In genomic region chr19:15430526-15431120, GRCh38 we compare ENCODE assay signal across 11 cellular contexts. TPM values are rescaled to one million over a fixed set of nuclear protein-coding genes. Genes with fewer than 3 reads are reported as not detected.
A peak's percentile ranks its signal among the peaks of the same experiment; 100 is the strongest.
DNase-seq lines count a peak whose midpoint lies in the region; ATAC-seq, FAIRE-seq and TF ChIP-seq lines count a peak whose summit lies in the region.
"Had no signal": no experiment of that assay in that cellular context is flagged by ENCODE, and none has a peak within 500 bp of the region (broad histone marks: within the 10 kb centered on the region; RNA-seq: fewer than 3 reads in every experiment).

No MANE protein-coding gene starts in this region.

- FAIRE-seq in GM12891 (lab: Jason Lieb, UNC) = no peak

- no peak for TF ChIP-seq CTCF in fibroblast of the aortic adventitia (IDR thresholded peaks at IDR 0.05; ENCODE audit: insufficient read depth, low read length)

- peaks cover 13 to 16% of the 10 kb centered on the region in 2 donors for H3K36me3 Mint-ChIP-seq in activated T-cell treated with anti-CD3 and anti-CD28 coated beads, Interleukin-2, amount 50 U/mL, for 72 hours (ENCODE audit: insufficient read depth in 2 of 2)
- H3K36me3 Mint-ChIP-seq in T-helper 17 cell (ENCODE audit: low read depth) = peaks cover 6% of the 10 kb centered on the region
- peaks cover 46% of the 10 kb centered on the region for H3K36me3 Mint-ChIP-seq in stimulated activated effector memory CD8-positive, alpha-beta T cell treated with anti-CD3 and anti-CD28 coated beads, Interleukin-12 subunit alpha, Interleukin-12 subunit beta, amount 100 ng/mL, for 72 hours

- no peak for TF ChIP-seq POLR2A in GM12891 (IDR thresholded peaks at IDR 0.05; ENCODE audit: low read depth, low read length)

- H3K4me1 Mint-ChIP-seq in activated T-cell treated with anti-CD3 and anti-CD28 coated beads, Interleukin-2, amount 50 U/mL, for 72 hours (ENCODE audit: low read depth) = peaks cover 32% of the 10 kb centered on the region
- H3K4me1 Mint-ChIP-seq in T-helper 17 cell = peaks cover 27% of the 10 kb centered on the region
- H3K4me1 Mint-ChIP-seq in stimulated activated effector memory CD8-positive, alpha-beta T cell treated with anti-CD3 and anti-CD28 coated beads, Interleukin-12 subunit alpha, Interleukin-12 subunit beta, amount 100 ng/mL, for 72 hours = peaks cover 40% of the 10 kb centered on the region

- H3K27me3 Mint-ChIP-seq in activated T-cell treated with anti-CD3 and anti-CD28 coated beads, Interleukin-2, amount 50 U/mL, for 72 hours (ENCODE audit: low read depth) = no peaks in the 10 kb centered on the region
- H3K27me3 Mint-ChIP-seq in T-helper 17 cell = no peaks in the 10 kb centered on the region

- H3K4me3 ChIP-seq in fibroblast of the aortic adventitia (ENCODE audit: low read depth, low read length) = peak overlapping the region; percentile 83

- ATAC-seq in activated T-cell treated with anti-CD3 and anti-CD28 coated beads, Interleukin-2, amount 50 U/mL, for 72 hours (replicated peaks in 1 of 2) = no peak
- ATAC-seq in T-helper 17 cell = no peak
- ATAC-seq in stimulated activated effector memory CD8-positive, alpha-beta T cell treated with anti-CD3 and anti-CD28 coated beads, Interleukin-12 subunit alpha, Interleukin-12 subunit beta, amount 100 ng/mL, for 72 hours = no peak

- peak overlapping the region; percentile 97 to 99 for H3K4me3 Mint-ChIP-seq in activated T-cell treated with anti-CD3 and anti-CD28 coated beads, Interleukin-2, amount 50 U/mL, for 72 hours
- H3K4me3 Mint-ChIP-seq in T-helper 17 cell = peak overlapping the region; percentile 97
- H3K4me3 Mint-ChIP-seq in stimulated activated effector memory CD8-positive, alpha-beta T cell treated with anti-CD3 and anti-CD28 coated beads, Interleukin-12 subunit alpha, Interleukin-12 subunit beta, amount 100 ng/mL, for 72 hours = peak overlapping the region; percentile 96

- no peak overlapping the region for H3K27ac Mint-ChIP-seq in activated T-cell treated with anti-CD3 and anti-CD28 coated beads, Interleukin-2, amount 50 U/mL, for 72 hours
- H3K27ac Mint-ChIP-seq in T-helper 17 cell = peak overlapping the region; percentile 91
- peak overlapping the region; percentile 98 for H3K27ac Mint-ChIP-seq in stimulated activated effector memory CD8-positive, alpha-beta T cell treated with anti-CD3 and anti-CD28 coated beads, Interleukin-12 subunit alpha, Interleukin-12 subunit beta, amount 100 ng/mL, for 72 hours

- H3K9me3 Mint-ChIP-seq in activated T-cell treated with anti-CD3 and anti-CD28 coated beads, Interleukin-2, amount 50 U/mL, for 72 hours = no peaks in the 10 kb centered on the region
- no peaks in the 10 kb centered on the region for H3K9me3 Mint-ChIP-seq in stimulated activated effector memory CD8-positive, alpha-beta T cell treated with anti-CD3 and anti-CD28 coated beads, Interleukin-12 subunit alpha, Interleukin-12 subunit beta, amount 100 ng/mL, for 72 hours

- no peaks in the 10 kb centered on the region for H3K9me3 ChIP-seq in T-helper 17 cell (ENCODE audit: control insufficient read depth, low read length, poor library complexity, severe bottlenecking)

- DNase-seq in activated T-cell treated with anti-CD3 and anti-CD28 coated beads, Interleukin-2, amount 50 U/mL, for 72 hours = no peak
- DNase-seq in activated T-cell treated with anti-CD3 and anti-CD28 coated beads for 4 hours (no peak), T-helper 17 cell (no peak), fibroblast of the aortic adventitia (ENCODE audit: low read depth) (no peak), GM12891 (ENCODE audit: insufficient read length, low spot score) (no peak), KG1 (lab: John Stamatoyannopoulos, UW) (no peak), germinal center (ENCODE audit: low spot score) (no peak)
- DNase-seq in stimulated activated effector memory CD8-positive, alpha-beta T cell treated with anti-CD3 and anti-CD28 coated beads, Interleukin-12 subunit alpha, Interleukin-12 subunit beta, amount 100 ng/mL, for 72 hours (ENCODE audit: low spot score in 2 of 2) = no peak
- DNase-seq: HCEC 1CT, NCI-H510A had no signal

TF ChIP-seq in GM12891, 5 proteins besides CTCF, POLR2A, EP300 and RAD21:
- TF ChIP-seq POU2F2 (IDR thresholded peaks at IDR 0.05; ENCODE audit: low read depth, low read length) (no peak), POLR2AphosphoS5 (IDR thresholded peaks at IDR 0.05; ENCODE audit: low read depth, low read length) (no peak), SPI1 (IDR thresholded peaks at IDR 0.05; ENCODE audit: low read depth, low read length) (no peak), PAX5 (IDR thresholded peaks at IDR 0.05; ENCODE audit: insufficient read depth, low read length, severe bottlenecking) (no peak), TAF1 (IDR thresholded peaks at IDR 0.05; ENCODE audit: low read depth, low read length) (no peak)

RNA-seq across cellular contexts. Expression of gene AKAP8L, which starts 11.8 kb away (rescaled TPM):
- total RNA-seq in activated T-cell treated with anti-CD3 and anti-CD28 coated beads, Interleukin-2, amount 50 U/mL, for 72 hours = 100 to 1,000 TPM; 105 to 124 TPM
- total RNA-seq in T-helper 17 cell (100 to 1,000 TPM; 116 to 123 TPM), fibroblast of the aortic adventitia (ENCODE audit: low replicate concordance) (45.6 and 65.8 TPM in 2 replicates)
- polyA plus RNA-seq in GM12891 (2012; ENCODE audit: low read depth, missing spikeins) = 37.3 TPM

RNA-seq across cellular contexts. Expression of gene WIZ, which starts 19.1 kb away (rescaled TPM):
- total RNA-seq in activated T-cell treated with anti-CD3 and anti-CD28 coated beads, Interleukin-2, amount 50 U/mL, for 72 hours = 10 to 100 TPM; 13.4 to 14.8 TPM
- 10 to 100 TPM; 17.1 to 19.2 TPM for total RNA-seq in T-helper 17 cell
- total RNA-seq in fibroblast of the aortic adventitia (ENCODE audit: low replicate concordance) = 5.7 and 13.4 TPM in 2 replicates
- polyA plus RNA-seq in GM12891 (2012; ENCODE audit: low read depth, missing spikeins) = 9.0 TPM

RNA-seq across cellular contexts. Expression of gene RASAL3, which starts 33.7 kb away (rescaled TPM):
- total RNA-seq in activated T-cell treated with anti-CD3 and anti-CD28 coated beads, Interleukin-2, amount 50 U/mL, for 72 hours = 100 to 1,000 TPM; 112 to 128 TPM
- total RNA-seq in T-helper 17 cell (100 to 1,000 TPM; 103 to 121 TPM), fibroblast of the aortic adventitia (ENCODE audit: low replicate concordance) (not detected in 2 replicates)
- 31.9 TPM for polyA plus RNA-seq in GM12891 (2012; ENCODE audit: low read depth, missing spikeins)

RNA-seq across cellular contexts. Expression of gene PGLYRP2, which starts 48.7 kb away (rescaled TPM):
- total RNA-seq in activated T-cell treated with anti-CD3 and anti-CD28 coated beads, Interleukin-2, amount 50 U/mL, for 72 hours = under 1 TPM in 1 of 2 donors, not detected in 1; 0.21 TPM
- total RNA-seq in T-helper 17 cell (not detected), fibroblast of the aortic adventitia (ENCODE audit: low replicate concordance) (not detected in 2 replicates)
- 0.04 TPM for polyA plus RNA-seq in GM12891 (2012; ENCODE audit: low read depth, missing spikeins)
- total RNA-seq: renal cortical epithelial cell had no signal

RNA-seq across cellular contexts. Expression of gene AKAP8, which starts 51.0 kb away (rescaled TPM):
- total RNA-seq in activated T-cell treated with anti-CD3 and anti-CD28 coated beads, Interleukin-2, amount 50 U/mL, for 72 hours = 10 to 100 TPM; 37.9 to 46.4 TPM
- 10 to 100 TPM; 87.6 to 90.2 TPM for total RNA-seq in T-helper 17 cell
- 12.3 and 15.5 TPM in 2 replicates for total RNA-seq in fibroblast of the aortic adventitia (ENCODE audit: low replicate concordance)
- 14.3 TPM for polyA plus RNA-seq in GM12891 (2012; ENCODE audit: low read depth, missing spikeins)

Comparison
In these comparisons a context has a peak if more than half of its experiments do, and no peak if none do; other contexts are left out.
1. RNA of gene RASAL3, which starts 33.7 kb away (total RNA-seq): 112 to 128 TPM in activated T-cell treated with anti-CD3 and anti-CD28 coated beads, Interleukin-2, amount 50 U/mL, for 72 hours and 103 to 121 TPM in T-helper 17 cell; not detected in fibroblast of the aortic adventitia; every median in the first group is over 100 times any median in the second.
2. Peak in every context shown above with its lines, with median percentiles within 50 percentile points of each other: H3K4me3 Mint-ChIP-seq.